ENCODE assay signal across 9 cellular contexts in the genomic region with DNA sequence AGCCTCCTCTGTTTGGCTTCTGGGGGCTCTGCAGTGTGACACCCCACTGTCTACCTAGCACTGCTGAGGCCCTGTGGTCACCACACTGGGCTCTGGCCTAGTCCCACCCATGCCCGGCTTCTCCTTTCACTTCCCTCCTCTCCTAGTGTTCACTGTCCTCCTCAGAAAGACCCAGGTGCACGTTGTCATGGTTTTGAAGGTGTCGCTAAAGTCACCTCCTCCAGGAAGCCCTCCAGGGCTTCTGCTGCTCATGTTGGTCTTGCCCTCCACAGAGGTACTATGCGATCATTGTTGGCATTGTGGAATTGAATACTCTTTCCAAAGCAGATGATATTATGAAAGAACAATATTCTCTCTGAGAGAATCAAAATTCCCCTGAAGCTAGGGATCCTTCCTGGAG.
"Had no signal": no experiment of that assay in that cellular context is flagged by ENCODE, and none has a peak within 500 bp of the region (broad histone marks: within the 10 kb centered on the region; RNA-seq: fewer than 3 reads in every experiment).

No MANE protein-coding gene starts in this region.

- ATAC-seq: HCT116, HepG2 had no signal

- H3K4me3 Mint-ChIP-seq: HFFc6, IgD-negative memory B cell had no signal

- DNase-seq: GM23248, GOT3, H7, HFFc6 had no signal

- FAIRE-seq: HepG2 had no signal

- H3K4me1 ChIP-seq: HAP-1 had no signal

- H3K9ac ChIP-seq: GM23248 had no signal

- H2AFZ ChIP-seq: GM23248 had no signal

- H3K27ac ChIP-seq: GM23248, HL-60 had no signal

- H3K27ac Mint-ChIP-seq: HFFc6, IgD-negative memory B cell had no signal

- H3K4me1 Mint-ChIP-seq: IgD-negative memory B cell had no signal

- H3K36me3 ChIP-seq: HAP-1 had no signal

- H3K4me3 ChIP-seq: GM23248, HAP-1 had no signal
